In genomic region chr3:37024092-37024491, GRCh38 we compare ENCODE assay signal across 8 cellular contexts. TPM values are rescaled to one million over a fixed set of nuclear protein-coding genes. Genes with fewer than 3 reads are reported as not detected.
DNase-seq lines count a peak whose midpoint lies in the region; ATAC-seq and TF ChIP-seq lines count a peak whose summit lies in the region.

No MANE protein-coding gene starts in this region.

- no peak overlapping the region for H3K4me3 Mint-ChIP-seq in IgD-negative memory B cell
- H3K4me3 Mint-ChIP-seq in memory B cell = no peak overlapping the region

- H3K27ac Mint-ChIP-seq in IgD-negative memory B cell = peak overlapping the region in 2 of 3 donors; percentile 46 to 69
- peak overlapping the region; percentile 51 for H3K27ac Mint-ChIP-seq in memory B cell

- peaks cover 9% of the 10 kb centered on the region for H3K36me3 Mint-ChIP-seq in IgD-negative memory B cell
- peaks cover 35% of the 10 kb centered on the region for H3K36me3 Mint-ChIP-seq in memory B cell

- H3K27me3 Mint-ChIP-seq in IgD-negative memory B cell (no peaks in the 10 kb centered on the region), memory B cell (no peaks in the 10 kb centered on the region)

- in situ Hi-C loops in astrocyte of the spinal cord (cut with HindIII; ENCODE audit: low sequenced_read_pairs) = no loop called here

- H3K9me3 Mint-ChIP-seq in IgD-negative memory B cell = no peaks in the 10 kb centered on the region
- no peaks in the 10 kb centered on the region for H3K9me3 Mint-ChIP-seq in memory B cell

- peak; percentile 17 for DNase-seq in COLO829 (ENCODE audit: low spot score)
- peak; percentile 30 for DNase-seq in astrocyte of the spinal cord (ENCODE audit: low read depth, low spot score)
- no peak for DNase-seq in memory B cell (ENCODE audit: low spot score in 2 of 2)
- no peak for DNase-seq in medulla oblongata (ENCODE audit: extremely low spot score)
- no peak for DNase-seq in central memory CD4-positive, alpha-beta T cell
- DNase-seq in cerebellar nuclear complex (lab: John Stamatoyannopoulos, UW) = no peak

- TF ChIP-seq CTCF in astrocyte of the spinal cord (IDR thresholded peaks at IDR 0.05; ENCODE audit: low read depth, low read length) = peak; percentile 42

- H3K4me1 Mint-ChIP-seq in IgD-negative memory B cell (peaks cover 4 to 22% (median 11%) of the 10 kb centered on the region in 3 donors), memory B cell (peaks cover 9% of the 10 kb centered on the region)

- no peak overlapping the region for H3K4me3 ChIP-seq in astrocyte of the spinal cord (ENCODE audit: low read depth, low read length)

- ATAC-seq in memory B cell (ENCODE audit: low read depth) = no peak
- ATAC-seq in GM19463 (IDR thresholded peaks at IDR 0.05; ENCODE audit: unreplicated experiment) = no peak

RNA-seq across cellular contexts. Expression of gene MLH1, which starts 30.8 kb away (rescaled TPM):
- polyA plus RNA-seq in IgD-negative memory B cell = 19.7 TPM

RNA-seq across cellular contexts. Expression of gene EPM2AIP1, which starts 31.2 kb away (rescaled TPM):
- 4.1 TPM for polyA plus RNA-seq in IgD-negative memory B cell

Comparison
In these comparisons a context has a peak if more than half of its experiments do, and no peak if none do; other contexts are left out.
1. DNase-seq: peak in COLO829 (single experiment) and astrocyte of the spinal cord (single experiment); none in memory B cell (0 of 2), medulla oblongata (single experiment), central memory CD4-positive, alpha-beta T cell (single experiment) and cerebellar nuclear complex (0 of 2).